Comparison of ENCODE assay signal across 9 cellular contexts in the genomic region with DNA sequence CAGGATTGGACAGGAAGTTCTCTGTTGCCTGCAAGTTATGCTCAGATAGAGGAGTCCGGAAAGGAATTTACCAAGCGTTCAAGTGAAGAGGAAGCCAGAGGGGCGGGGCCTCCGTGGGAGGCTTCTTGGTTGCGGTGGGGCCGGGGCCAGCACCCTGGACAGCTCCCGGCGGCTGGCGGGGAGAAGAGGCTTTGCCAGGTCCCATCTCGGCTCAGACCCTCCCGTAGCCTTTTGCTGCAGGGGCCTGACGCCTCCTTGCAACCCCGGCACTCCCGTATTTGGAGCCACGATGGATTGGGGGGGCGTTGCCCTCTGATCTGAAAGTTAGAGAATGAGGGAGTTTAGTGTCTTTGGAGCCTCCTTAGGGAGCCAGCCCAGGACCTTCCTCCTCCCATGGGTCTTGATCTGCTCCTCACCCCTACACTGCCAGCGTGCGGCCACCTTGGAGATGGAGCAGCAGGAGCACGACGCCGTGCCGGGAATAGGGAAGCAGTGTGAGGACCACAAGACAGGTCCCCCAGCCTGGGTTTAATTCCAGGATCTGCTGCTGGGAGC. TPM values are rescaled to one million over a fixed set of nuclear protein-coding genes. Genes with fewer than 3 reads are reported as not detected.
DNase-seq lines count a peak whose midpoint lies in the region; ATAC-seq and TF ChIP-seq lines count a peak whose summit lies in the region.
"Had no signal": no experiment of that assay in that cellular context is flagged by ENCODE, and none has a peak within 500 bp of the region (broad histone marks: within the 10 kb centered on the region; RNA-seq: fewer than 3 reads in every experiment).

No MANE protein-coding gene starts in this region.

- H3K36me3 ChIP-seq in DND-41 (ENCODE audit: insufficient read depth, low read length) (no peaks in the 10 kb centered on the region), OCI-LY7 (ENCODE audit: insufficient read depth, low read length) (no peaks in the 10 kb centered on the region)
- H3K36me3 ChIP-seq: ovary had no signal

- CTCF ChIA-PET in OCI-LY7 (lab: Charles Lee; ENCODE audit: unreplicated experiment), result no interaction called here

- no TSS peak for BruUV-seq in OCI-LY7 (replicated peaks; lab: Mats Ljungman, UMichigan)

- no peak overlapping the region for H3K4me3 Mint-ChIP-seq in activated T-helper 2 cell treated with anti-CD3 and anti-CD28 coated beads, Interferon-gamma antibody, Interleukin-2, Interleukin-4, amounts not matched to agents 10 μg/mL and 5 μg/mL and 100 μg/mL, durations not matched to agents 14 hours and 24 hours and 36 hours (ENCODE audit: low read depth)
- peak overlapping the region; percentile 42 for H3K4me3 Mint-ChIP-seq in glutamatergic neuron (ENCODE audit: unreplicated experiment)

- H3K9me2 ChIP-seq in OCI-LY7 (ENCODE audit: insufficient read depth, low read length), result no peaks in the 10 kb centered on the region

- peaks cover 47% of the 10 kb centered on the region for H3K27me3 Mint-ChIP-seq in activated T-helper 2 cell treated with anti-CD3 and anti-CD28 coated beads, Interferon-gamma antibody, Interleukin-2, Interleukin-4, amounts not matched to agents 10 μg/mL and 5 μg/mL and 100 μg/mL, durations not matched to agents 14 hours and 24 hours and 36 hours (ENCODE audit: low read depth)
- peaks cover 24% of the 10 kb centered on the region for H3K27me3 Mint-ChIP-seq in glutamatergic neuron (ENCODE audit: unreplicated experiment)

- intact Hi-C loops in OCI-LY7 (cut with micrococcal nuclease; ENCODE audit: unreplicated experiment), result no loop called here
- intact Hi-C loops in activated T-helper 2 cell treated with anti-CD3 and anti-CD28 coated beads, Interferon-gamma antibody, Interleukin-2, Interleukin-4, amounts not matched to agents 10 μg/mL and 5 μg/mL and 100 μg/mL, durations not matched to agents 14 hours and 24 hours and 36 hours (cut with micrococcal nuclease), result loop anchor here (1.0 to 5.0 kb wide), 3 partner anchors 156 to 1385 kb away; a partner anchor contains a TSS

- H4K20me1 ChIP-seq in DND-41 (ENCODE audit: insufficient read depth, low read length), result peaks cover 7% of the 10 kb centered on the region
- H4K20me1 ChIP-seq in OCI-LY7 (ENCODE audit: insufficient read depth, low read length), result no peaks in the 10 kb centered on the region

- no peaks in the 10 kb centered on the region for H3K79me2 ChIP-seq in DND-41 (ENCODE audit: insufficient read depth, low read length)
- H3K79me2 ChIP-seq in OCI-LY7 (ENCODE audit: insufficient read depth, low read depth, low read length), result no peaks in the 10 kb centered on the region

- H3K27ac ChIP-seq in DND-41 (ENCODE audit: low read length) (no peak overlapping the region), OCI-LY7 (ENCODE audit: low read depth, low read length, poor library complexity, severe bottlenecking) (no peak overlapping the region)
- H3K27ac ChIP-seq: ovary had no signal

- POLR2A ChIA-PET in OCI-LY7 (lab: Charles Lee), result no interaction called here

- H3K9me3 ChIP-seq in DND-41 (ENCODE audit: insufficient read depth, low read length, severe bottlenecking) (no peaks in the 10 kb centered on the region), OCI-LY7 (ENCODE audit: low read length) (no peaks in the 10 kb centered on the region)

- peak; percentile 100 for ATAC-seq in DND-41 (ENCODE audit: insufficient read depth, low read depth)
- no peak for ATAC-seq in GM18517 (IDR thresholded peaks at IDR 0.05; ENCODE audit: unreplicated experiment)
- ATAC-seq in GM19023 (IDR thresholded peaks at IDR 0.05; ENCODE audit: unreplicated experiment), result no peak

- H3K4me2 ChIP-seq in DND-41 (ENCODE audit: insufficient read depth, low read length), result peak overlapping the region; percentile 52
- no peak overlapping the region for H3K4me2 ChIP-seq in OCI-LY7 (ENCODE audit: low read length)

- no peaks in the 10 kb centered on the region for H3K27me3 ChIP-seq in DND-41 (ENCODE audit: insufficient read depth, low read length, poor library complexity)
- H3K27me3 ChIP-seq: ovary had no signal

- H3K36me3 Mint-ChIP-seq in activated T-helper 2 cell treated with anti-CD3 and anti-CD28 coated beads, Interferon-gamma antibody, Interleukin-2, Interleukin-4, amounts not matched to agents 10 μg/mL and 5 μg/mL and 100 μg/mL, durations not matched to agents 14 hours and 24 hours and 36 hours (ENCODE audit: low read depth), result no peaks in the 10 kb centered on the region
- no peaks in the 10 kb centered on the region for H3K36me3 Mint-ChIP-seq in glutamatergic neuron (ENCODE audit: unreplicated experiment)

- H2AFZ ChIP-seq in DND-41 (ENCODE audit: low read depth, low read length) (peak overlapping the region; percentile 59; the same call in 1 of the 2 replicates), OCI-LY7 (ENCODE audit: low read length) (no peak overlapping the region)

- H3K4me1 ChIP-seq in DND-41 (ENCODE audit: insufficient read depth, low read length), result peaks cover 11% of the 10 kb centered on the region
- H3K4me1 ChIP-seq in OCI-LY7 (ENCODE audit: insufficient read depth, low read length, poor library complexity, severe bottlenecking), result no peaks in the 10 kb centered on the region

- no peaks in the 10 kb centered on the region for H3K9me3 Mint-ChIP-seq in activated T-helper 2 cell treated with anti-CD3 and anti-CD28 coated beads, Interferon-gamma antibody, Interleukin-2, Interleukin-4, amounts not matched to agents 10 μg/mL and 5 μg/mL and 100 μg/mL, durations not matched to agents 14 hours and 24 hours and 36 hours
- H3K9me3 Mint-ChIP-seq in glutamatergic neuron (ENCODE audit: unreplicated experiment), result peaks cover 9% of the 10 kb centered on the region

- DNase-seq in DND-41 (peak; percentile 91), HCEC 1CT (peak; percentile 61), OCI-LY7 (ENCODE audit: low spot score) (peak; percentile 62), glutamatergic neuron (no peak), retinal pigment epithelial cell (ENCODE audit: low read depth) (peak; percentile 15)
- DNase-seq in activated T-helper 2 cell treated with anti-CD3 and anti-CD28 coated beads, Interferon-gamma antibody, Interleukin-2, Interleukin-4, amounts not matched to agents 10 μg/mL and 5 μg/mL and 100 μg/mL, durations not matched to agents 14 hours and 24 hours and 36 hours (ENCODE audit: low spot score), result peak; percentile 75

- TF ChIP-seq CTCF in DND-41 (IDR thresholded peaks at IDR 0.05; ENCODE audit: borderline replicate concordance, extremely low read depth, low read length, poor library complexity, severe bottlenecking) (no peak), OCI-LY7 (conservative IDR thresholded peaks at IDR 0.05; ENCODE audit: low read length) (no peak), glutamatergic neuron (IDR thresholded peaks at IDR 0.05; ENCODE audit: partially characterized antibody, unreplicated experiment) (no peak), retinal pigment epithelial cell (conservative IDR thresholded peaks at IDR 0.05; ENCODE audit: low read depth, low read length) (no peak)

- H3K27ac Mint-ChIP-seq in activated T-helper 2 cell treated with anti-CD3 and anti-CD28 coated beads, Interferon-gamma antibody, Interleukin-2, Interleukin-4, amounts not matched to agents 10 μg/mL and 5 μg/mL and 100 μg/mL, durations not matched to agents 14 hours and 24 hours and 36 hours, result no peak overlapping the region
- H3K27ac Mint-ChIP-seq in glutamatergic neuron (ENCODE audit: unreplicated experiment), result no peak overlapping the region

- peaks cover 5% of the 10 kb centered on the region for H3K4me1 Mint-ChIP-seq in activated T-helper 2 cell treated with anti-CD3 and anti-CD28 coated beads, Interferon-gamma antibody, Interleukin-2, Interleukin-4, amounts not matched to agents 10 μg/mL and 5 μg/mL and 100 μg/mL, durations not matched to agents 14 hours and 24 hours and 36 hours (ENCODE audit: low read depth)
- H3K4me1 Mint-ChIP-seq in glutamatergic neuron (ENCODE audit: low read depth, unreplicated experiment), result peaks cover 5% of the 10 kb centered on the region

- H3K4me3 ChIP-seq in DND-41 (ENCODE audit: low read depth in 1 of 2, low read length in 2 of 2), result peak overlapping the region in 1 of 2 experiments; percentile 23; a peak in 1 of 4 replicates
- no peak overlapping the region for H3K4me3 ChIP-seq in OCI-LY7 (ENCODE audit: low read depth, low read length, poor library complexity, severe bottlenecking)
- no peak overlapping the region for H3K4me3 ChIP-seq in retinal pigment epithelial cell (ENCODE audit: low read length)
- H3K4me3 ChIP-seq: ovary had no signal

- no peak overlapping the region for H3K9ac ChIP-seq in DND-41 (ENCODE audit: low read depth, low read length)

RNA-seq across cellular contexts. Expression of a gene that starts 3.1 kb away (rescaled TPM):
- not detected in 2 replicates for total RNA-seq in OCI-LY7 (2014; rRNA removed; shearing (Covaris generic))
- not detected in 2 replicates for total RNA-seq in OCI-LY7 (2022)
- total RNA-seq in activated T-helper 2 cell treated with anti-CD3 and anti-CD28 coated beads, Interferon-gamma antibody, Interleukin-2, Interleukin-4, amounts not matched to agents 10 μg/mL and 5 μg/mL and 100 μg/mL, durations not matched to agents 14 hours and 24 hours and 36 hours, result 0.18 and 0.32 TPM in 2 replicates
- total RNA-seq in glutamatergic neuron (ENCODE audit: unreplicated experiment), result 21.5 TPM
- total RNA-seq: ovary had no signal

RNA-seq across cellular contexts. Expression of a gene that starts 6.8 kb away (rescaled TPM):
- not detected in 2 replicates for total RNA-seq in OCI-LY7 (2014; rRNA removed; shearing (Covaris generic))
- not detected in 2 replicates for total RNA-seq in OCI-LY7 (2022)
- total RNA-seq in activated T-helper 2 cell treated with anti-CD3 and anti-CD28 coated beads, Interferon-gamma antibody, Interleukin-2, Interleukin-4, amounts not matched to agents 10 μg/mL and 5 μg/mL and 100 μg/mL, durations not matched to agents 14 hours and 24 hours and 36 hours, result 2.2 and 2.5 TPM in 2 replicates
- total RNA-seq in glutamatergic neuron (ENCODE audit: unreplicated experiment), result 15.4 TPM
- total RNA-seq: ovary had no signal

Comparison
In these comparisons a context has a peak if more than half of its experiments do, and no peak if none do; other contexts are left out.
1. RNA of a gene that starts 3.1 kb away (total RNA-seq): 21.5 TPM in glutamatergic neuron (single experiment); 0.18 to 0.32 TPM in activated T-helper 2 cell treated with anti-CD3 and anti-CD28 coated beads, Interferon-gamma antibody, Interleukin-2, Interleukin-4, amounts not matched to agents 10 μg/mL and 5 μg/mL and 100 μg/mL, durations not matched to agents 14 hours and 24 hours and 36 hours and not detected in OCI-LY7; every median in the first group is over 10 times any median in the second.